In genomic region chr18:51953521-51953920, GRCh38 we compare ENCODE assay signal across 1 cellular context.
TF ChIP-seq lines count a peak whose summit lies in the region.

No MANE protein-coding gene starts in this region.

TF ChIP-seq in GM12878, 131 proteins besides CTCF, POLR2A, EP300 and RAD21 (continued from another document and continues in another):
- 0 out of 2 replicates have a peak, but pooled peaks have one; percentile 38 for TF ChIP-seq PKNOX1 (IDR thresholded peaks at IDR 0.05)
- no peak for TF ChIP-seq ZZZ3 (IDR thresholded peaks at IDR 0.05; ENCODE audit: control insufficient read depth, insufficient read length, low read depth)
- no peak for TF ChIP-seq ZNF207 (IDR thresholded peaks at IDR 0.05; ENCODE audit: borderline replicate concordance)
- TF ChIP-seq CBX5 (IDR thresholded peaks at IDR 0.05; ENCODE audit: low read depth): 0 out of 2 replicates have a peak, but pooled peaks have one; percentile 77
- no peak for TF ChIP-seq FOXK2 (IDR thresholded peaks at IDR 0.05)
- TF ChIP-seq MEF2B (IDR thresholded peaks at IDR 0.05; ENCODE audit: partially characterized antibody, poor library complexity, severe bottlenecking): peak; percentile 80
- no peak for TF ChIP-seq CEBPZ (IDR thresholded peaks at IDR 0.05; ENCODE audit: low read depth, low read length)
- TF ChIP-seq IRF4 (IDR thresholded peaks at IDR 0.05; ENCODE audit: low read depth, low read length): 0 out of 2 replicates have a peak, but pooled peaks have one; percentile 49
- no peak for TF ChIP-seq NR2C2 (IDR thresholded peaks at IDR 0.05; ENCODE audit: borderline replicate concordance, control insufficient read depth, insufficient read length, low read depth)
- TF ChIP-seq ELK1 (IDR thresholded peaks at IDR 0.05; ENCODE audit: low read depth, low read length): no peak
- no peak for TF ChIP-seq MXI1 (IDR thresholded peaks at IDR 0.05; ENCODE audit: low read depth, low read length)
- TF ChIP-seq NR2C1 (IDR thresholded peaks at IDR 0.05): no peak
- TF ChIP-seq STAT3 (IDR thresholded peaks at IDR 0.05; ENCODE audit: low read depth, low read length): peak; percentile 79; the same call in 1 of the 2 replicates
- no peak for TF ChIP-seq ZNF24 (IDR thresholded peaks at IDR 0.05)
- TF ChIP-seq ATF3 (IDR thresholded peaks at IDR 0.05; ENCODE audit: borderline replicate concordance, extremely low read depth, low read depth, low read length): no peak
- TF ChIP-seq TCF3 (IDR thresholded peaks at IDR 0.05; ENCODE audit: borderline replicate concordance, insufficient read depth, low read depth, low read length): peak; percentile 94
- TF ChIP-seq ATF2 (IDR thresholded peaks at IDR 0.05; ENCODE audit: low read length): peak; percentile 97
- peak; percentile 50 for TF ChIP-seq SMAD1 (IDR thresholded peaks at IDR 0.05; ENCODE audit: low read depth, partially characterized antibody)
- TF ChIP-seq NBN (IDR thresholded peaks at IDR 0.05): peak; percentile 65; the same call in 1 of the 2 replicates
- no peak for TF ChIP-seq FOS (IDR thresholded peaks at IDR 0.05; ENCODE audit: borderline replicate concordance, extremely low read depth, insufficient read length)
- TF ChIP-seq RUNX3 (IDR thresholded peaks at IDR 0.05; ENCODE audit: low read length): peak; percentile 99
- no peak for TF ChIP-seq KAT2A (conservative IDR thresholded peaks at IDR 0.05; ENCODE audit: control insufficient read depth, low read depth, low read length)
- no peak for TF ChIP-seq POLR2AphosphoS2 (IDR thresholded peaks at IDR 0.05; ENCODE audit: low read depth, low read length)
- 0 out of 2 replicates have a peak, but pooled peaks have one; percentile 42 for TF ChIP-seq POLR2AphosphoS5 (IDR thresholded peaks at IDR 0.05; ENCODE audit: low read length)
- no peak for TF ChIP-seq ZNF622 (IDR thresholded peaks at IDR 0.05)
- no peak for TF ChIP-seq HDGF (IDR thresholded peaks at IDR 0.05)
- no peak for TF ChIP-seq RBBP5 (conservative IDR thresholded peaks at IDR 0.05)
- TF ChIP-seq TAF1 (IDR thresholded peaks at IDR 0.05; ENCODE audit: borderline replicate concordance, low read depth, low read length): no peak
- TF ChIP-seq KDM1A (IDR thresholded peaks at IDR 0.05; ENCODE audit: borderline replicate concordance): no peak
- TF ChIP-seq E4F1 (IDR thresholded peaks at IDR 0.05; ENCODE audit: borderline replicate concordance, partially characterized antibody): no peak
- TF ChIP-seq ETV6 (conservative IDR thresholded peaks at IDR 0.05 in 1 of 2, IDR thresholded peaks at IDR 0.05 in 1 of 2; ENCODE audit: borderline replicate concordance in 1 of 2, low read depth in 1 of 2): peak in 1 of 2 experiments; percentile 14; a peak in 1 of 4 replicates
- TF ChIP-seq NRF1 (conservative IDR thresholded peaks at IDR 0.05; ENCODE audit: low read depth, low read length): no peak
- 0 out of 2 replicates have a peak, but pooled peaks have one; percentile 23 for TF ChIP-seq SMAD5 (IDR thresholded peaks at IDR 0.05; ENCODE audit: low read depth)
- peak; percentile 99 for TF ChIP-seq FOXM1 (IDR thresholded peaks at IDR 0.05; ENCODE audit: low read depth, low read length)
- TF ChIP-seq SP1 (IDR thresholded peaks at IDR 0.05; ENCODE audit: low read depth, low read length): no peak
- TF ChIP-seq YY1 (IDR thresholded peaks at IDR 0.05; ENCODE audit: low read depth, low read length): no peak; the same call in 1 of the 2 replicates
- no peak for TF ChIP-seq ASH2L (IDR thresholded peaks at IDR 0.05; ENCODE audit: borderline replicate concordance, low read depth)
- TF ChIP-seq BMI1 (IDR thresholded peaks at IDR 0.05; ENCODE audit: borderline replicate concordance): peak; percentile 73
- peak; percentile 96 for TF ChIP-seq RELB (IDR thresholded peaks at IDR 0.05; ENCODE audit: low read depth)
- TF ChIP-seq BCL3 (IDR thresholded peaks at IDR 0.05; ENCODE audit: borderline replicate concordance, insufficient read depth, low read depth, low read length, poor library complexity, severe bottlenecking): peak; percentile 90
- peak; percentile 98 for TF ChIP-seq IKZF1 (conservative IDR thresholded peaks at IDR 0.05)
- TF ChIP-seq BRCA1 (IDR thresholded peaks at IDR 0.05; ENCODE audit: low read depth, low read length): no peak
- TF ChIP-seq CBFB (IDR thresholded peaks at IDR 0.05; ENCODE audit: low read depth): peak; percentile 87
- no peak for TF ChIP-seq SPI1 (IDR thresholded peaks at IDR 0.05; ENCODE audit: borderline replicate concordance, insufficient read depth, low read depth, low read length)
- peak; percentile 72; the same call in 1 of the 2 replicates for TF ChIP-seq GATAD2B (conservative IDR thresholded peaks at IDR 0.05; ENCODE audit: low read depth)
- TF ChIP-seq SIN3A (IDR thresholded peaks at IDR 0.05; ENCODE audit: low read depth, low read length): no peak
- no peak for TF ChIP-seq WRNIP1 (IDR thresholded peaks at IDR 0.05; ENCODE audit: borderline replicate concordance, low read depth, low read length)
- TF ChIP-seq NR2F1 (conservative IDR thresholded peaks at IDR 0.05): peak; percentile 94
- TF ChIP-seq EZH2 (IDR thresholded peaks at IDR 0.05; ENCODE audit: borderline replicate concordance, control insufficient read depth, low read depth, low read length): no peak
- peak; percentile 57 for TF ChIP-seq CREB1 (IDR thresholded peaks at IDR 0.05; ENCODE audit: low read depth)
- TF ChIP-seq CBX3 (IDR thresholded peaks at IDR 0.05; ENCODE audit: borderline replicate concordance, low read depth): no peak
- peak; percentile 99 for TF ChIP-seq TCF12 (IDR thresholded peaks at IDR 0.05; ENCODE audit: low read depth, low read length)
- no peak for TF ChIP-seq GABPA (IDR thresholded peaks at IDR 0.05; ENCODE audit: low read depth)
